In genomic region chr4:33883111-33883510, GRCh38 we compare ENCODE assay signal across 19 cellular contexts.
"Had no signal": no experiment of that assay in that cellular context is flagged by ENCODE, and none has a peak within 500 bp of the region (broad histone marks: within the 10 kb centered on the region; RNA-seq: fewer than 3 reads in every experiment).

No MANE protein-coding gene starts in this region.

- H3K36me3 ChIP-seq: colonic mucosa, esophagus squamous epithelium, heart left ventricle, neutrophil, suprapubic skin, thyroid gland, upper lobe of left lung, uterus had no signal

- H3K27me3 ChIP-seq: colonic mucosa, esophagus squamous epithelium, heart left ventricle, neutrophil, suprapubic skin, thyroid gland, upper lobe of left lung, uterus had no signal

- H3K4me3 ChIP-seq: colonic mucosa, esophagus squamous epithelium, heart left ventricle, lung, suprapubic skin, thyroid gland, upper lobe of left lung, uterus had no signal

- ATAC-seq: heart left ventricle; left colon; left ventricle myocardium superior; naive thymus-derived CD4-positive, alpha-beta T cell; sciatic nerve; stimulated activated naive CD8-positive, alpha-beta T cell treated with anti-CD3 and anti-CD28 coated beads, Interleukin-15, Interleukin-2, amounts not matched to agents 100 U/mL and 50 U/mL, for 24 hours had no signal

- DNase-seq: colonic mucosa; dermis blood vessel endothelial cell; esophagus squamous epithelium; heart left ventricle; hippocampal formation; left colon; left ventricle myocardium superior; mesendoderm; naive thymus-derived CD4-positive, alpha-beta T cell; small intestine; stimulated activated CD4-positive, alpha-beta T cell treated with anti-CD3 and anti-CD28 coated beads, Interleukin-2, amount 100 ng/mL, for 48 hours; stimulated activated naive CD8-positive, alpha-beta T cell treated with anti-CD3 and anti-CD28 coated beads, Interleukin-15, Interleukin-2, amounts not matched to agents 100 U/mL and 50 U/mL, for 24 hours; thyroid gland; upper lobe of left lung; uterus had no signal

- H3K27ac ChIP-seq: colonic mucosa, esophagus squamous epithelium, heart left ventricle, neutrophil, suprapubic skin, thyroid gland, upper lobe of left lung, uterus had no signal

- H3K4me1 ChIP-seq: colonic mucosa, esophagus squamous epithelium, heart left ventricle, suprapubic skin, upper lobe of left lung, uterus had no signal

- H3K36me3 Mint-ChIP-seq: naive thymus-derived CD4-positive, alpha-beta T cell had no signal

- H3K27me3 Mint-ChIP-seq: naive thymus-derived CD4-positive, alpha-beta T cell had no signal

- H3K9me3 ChIP-seq: colonic mucosa, esophagus squamous epithelium, heart left ventricle, neutrophil, thyroid gland, upper lobe of left lung, uterus had no signal

- H3K4me1 Mint-ChIP-seq: naive thymus-derived CD4-positive, alpha-beta T cell had no signal

- H3K4me3 Mint-ChIP-seq: naive thymus-derived CD4-positive, alpha-beta T cell had no signal

- H3K27ac Mint-ChIP-seq: naive thymus-derived CD4-positive, alpha-beta T cell had no signal
